ENCODE assay signal across 3 cellular contexts in genomic region chr1:145063941-145064648, GRCh38. TPM values are rescaled to one million over a fixed set of nuclear protein-coding genes. Genes with fewer than 3 reads are reported as not detected.
"Had no signal": no experiment of that assay in that cellular context is flagged by ENCODE, and none has a peak within 500 bp of the region (broad histone marks: within the 10 kb centered on the region; RNA-seq: fewer than 3 reads in every experiment).

No MANE protein-coding gene starts in this region.

RNA-seq across cellular contexts. Expression of gene FAM72D, which starts 31.7 kb away (rescaled TPM):
- total RNA-seq: mesenteric fat pad, myocyte had no signal
- polyA plus RNA-seq: naive thymus-derived CD8-positive, alpha-beta T cell had no signal
